In genomic region chr1:89475269-89475668, GRCh38 we compare ENCODE assay signal across 1 cellular context.
"Had no signal": no experiment of that assay in that cellular context is flagged by ENCODE, and none has a peak within 500 bp of the region (broad histone marks: within the 10 kb centered on the region; RNA-seq: fewer than 3 reads in every experiment).

No MANE protein-coding gene starts in this region.

- H3K36me3 ChIP-seq: MG63 had no signal

- H3K4me3 ChIP-seq: MG63 had no signal
